19 cellular contexts compared by ENCODE assay signal in genomic region chr9:4686112-4686511, GRCh38. TPM values are rescaled to one million over a fixed set of nuclear protein-coding genes. Genes with fewer than 3 reads are reported as not detected.
DNase-seq lines count a peak whose midpoint lies in the region; FAIRE-seq and TF ChIP-seq lines count a peak whose summit lies in the region.
"Had no signal": no experiment of that assay in that cellular context is flagged by ENCODE, and none has a peak within 500 bp of the region (broad histone marks: within the 10 kb centered on the region; RNA-seq: fewer than 3 reads in every experiment).

No MANE protein-coding gene starts in this region.

- WGBS in SK-N-SH (ENCODE audit: low lambda C conversion rate): 71% methylated on average over 4 of the region's 4 CpGs
- WGBS in esophagus muscularis mucosa: 87% methylated on average over 4 of the region's 4 CpGs
- 73 to 80% methylated on average over 3 to 4 of the region's 4 CpGs for WGBS in transverse colon (ENCODE audit: low coverage in 1 of 2), 2 donors

- H3K27ac Mint-ChIP-seq in osteocyte (ENCODE audit: unreplicated experiment) (peak overlapping the region; percentile 0), MCF 10A (ENCODE audit: low read depth, unreplicated experiment) (no peak overlapping the region)
- H3K27ac Mint-ChIP-seq: activated naive CD4-positive, alpha-beta T cell treated with anti-CD3 and anti-CD28 coated beads, Interleukin-2, amount 10 ng/mL, durations not matched to agents 7 days and 5 days; natural killer cell treated with Interleukin-12 subunit alpha and Interleukin-12 subunit beta and Interleukin-15 and Interleukin-18, amount 100 ng/mL, for 72 hours had no signal

- in situ Hi-C loops in G401 (cut with HindIII; ENCODE audit: low sequenced_read_pairs) (no loop called here), transverse colon (cut with MboI; ENCODE audit: low pct_ligation_motif_present in 1 of 4, low pct_unique_long_range_greater_than_20kb in 1 of 4, low sequenced_read_pairs in 3 of 4) (loop anchor here in 1 of 4 donors (25.0 kb wide), 1 partner anchor 1326 kb away; the partner anchor contains the start of gene RANBP6)

- TF ChIP-seq EP300 in SK-N-SH (IDR thresholded peaks at IDR 0.05; ENCODE audit: borderline replicate concordance in 1 of 2, low read depth in 1 of 2, low read length in 1 of 2) (no peak), esophagus muscularis mucosa (IDR thresholded peaks at IDR 0.05) (no peak), transverse colon (IDR thresholded peaks at IDR 0.05; ENCODE audit: low read depth) (no peak)

- intact Hi-C loops in esophagus muscularis mucosa (cut with DNase I): no loop called here
- intact Hi-C loops in MCF 10A (cut with micrococcal nuclease): no loop called here
- intact Hi-C loops in transverse colon (cut with DNase I; ENCODE audit: low total_unique reads): no loop called here

- H3K27ac ChIP-seq in SK-N-SH (ENCODE audit: low read depth in 2 of 2, low read length in 1 of 2) (peak overlapping the region in 1 of 2 experiments; percentile 25; a peak in 1 of 4 replicates), esophagus muscularis mucosa (replicated peaks in 1 of 4) (peak overlapping the region; percentile 49 to 68 (median 64)), transverse colon (peak overlapping the region in 1 of 4 donors; percentile 30)
- H3K27ac ChIP-seq: BLaER1 treated with 17β-estradiol and CSF1 and Interleukin-3, amounts not matched to agents 10 nM and 100 nM had no signal

- H3K4me3 Mint-ChIP-seq in osteocyte (ENCODE audit: unreplicated experiment) (no peak overlapping the region), MCF 10A (ENCODE audit: unreplicated experiment) (no peak overlapping the region)
- H3K4me3 Mint-ChIP-seq: activated naive CD4-positive, alpha-beta T cell treated with anti-CD3 and anti-CD28 coated beads, Interleukin-2, amount 10 ng/mL, durations not matched to agents 7 days and 5 days; natural killer cell treated with Interleukin-12 subunit alpha and Interleukin-12 subunit beta and Interleukin-15 and Interleukin-18, amount 100 ng/mL, for 72 hours had no signal

- H3K36me3 ChIP-seq in SK-N-SH (replicated peaks in 1 of 2; ENCODE audit: control insufficient read depth in 1 of 2, insufficient read depth in 2 of 2, low read length in 1 of 2) (peaks cover 31 to 36% of the 10 kb centered on the region in 2 experiments), esophagus muscularis mucosa (peaks cover 9 to 36% (median 26%) of the 10 kb centered on the region in 4 donors), transverse colon (peaks cover 0 to 19% (median 2%) of the 10 kb centered on the region in 4 donors)

- no peaks in the 10 kb centered on the region for H3K9me2 ChIP-seq in SK-N-SH

- BruUV-seq in MCF 10A (replicated peaks; lab: Mats Ljungman, UMichigan): no TSS peak

- no peak for TF ChIP-seq CTCF in SK-N-SH (IDR thresholded peaks at IDR 0.05)
- no peak for TF ChIP-seq CTCF in esophagus muscularis mucosa (IDR thresholded peaks at IDR 0.05)
- no peak for TF ChIP-seq CTCF in osteocyte (IDR thresholded peaks at IDR 0.05)
- no peak for TF ChIP-seq CTCF in MCF 10A (IDR thresholded peaks at IDR 0.05; ENCODE audit: unreplicated experiment)
- TF ChIP-seq CTCF in transverse colon (IDR thresholded peaks at IDR 0.05): no peak

- H3F3A ChIP-seq in SK-N-SH (replicated peaks; ENCODE audit: insufficient read depth): peaks cover 9% of the 10 kb centered on the region

- no peak overlapping the region for H3K9ac ChIP-seq in SK-N-SH
- H3K9ac ChIP-seq: BLaER1 treated with 17β-estradiol and CSF1 and Interleukin-3, amounts not matched to agents 10 nM and 100 nM had no signal

- H3K4me1 Mint-ChIP-seq in osteocyte (ENCODE audit: unreplicated experiment) (peaks cover 4% of the 10 kb centered on the region), MCF 10A (ENCODE audit: insufficient read depth, unreplicated experiment) (peaks cover 14% of the 10 kb centered on the region)

- H3K27me3 ChIP-seq in SK-N-SH (ENCODE audit: insufficient read depth) (no peaks in the 10 kb centered on the region), esophagus muscularis mucosa (no peaks in the 10 kb centered on the region), transverse colon (no peaks in the 10 kb centered on the region)
- H3K27me3 ChIP-seq: BLaER1 treated with 17β-estradiol and CSF1 and Interleukin-3, amounts not matched to agents 10 nM and 100 nM had no signal

- no peaks in the 10 kb centered on the region for H3K9me3 ChIP-seq in SK-N-SH
- no peaks in the 10 kb centered on the region for H3K9me3 ChIP-seq in esophagus muscularis mucosa
- H3K9me3 ChIP-seq in transverse colon: no peaks in the 10 kb centered on the region
- H3K9me3 ChIP-seq: BLaER1 treated with 17β-estradiol and CSF1 and Interleukin-3, amounts not matched to agents 10 nM and 100 nM had no signal

- H3K4me1 ChIP-seq in SK-N-SH (ENCODE audit: control insufficient read depth in 1 of 2, insufficient read depth in 2 of 2, low read depth in 1 of 2, low read length in 1 of 2) (peaks cover 0 to 15% of the 10 kb centered on the region in 2 experiments; a peak in 2 of 4 replicates), esophagus muscularis mucosa (peaks cover 27 to 100% (median 88%) of the 10 kb centered on the region in 4 donors), transverse colon (peaks cover 5 to 21% (median 7%) of the 10 kb centered on the region in 4 donors)

- peaks cover 24% of the 10 kb centered on the region for H3K36me3 Mint-ChIP-seq in osteocyte (ENCODE audit: unreplicated experiment)
- peaks cover 33% of the 10 kb centered on the region for H3K36me3 Mint-ChIP-seq in MCF 10A (ENCODE audit: insufficient read depth, unreplicated experiment)

- POLR2A ChIA-PET in SK-N-SH (lab: Yijun Ruan, JAX): no interaction called here
- POLR2A ChIA-PET in MCF 10A (lab: Yijun Ruan, JAX): interaction anchor here (0.7 kb wide), 1 partner anchor 904 kb away, joined by 3 read pairs; no protein-coding TSS in a partner anchor

- H3K4me2 ChIP-seq in SK-N-SH: no peak overlapping the region
- H3K4me2 ChIP-seq: BLaER1 treated with 17β-estradiol and CSF1 and Interleukin-3, amounts not matched to agents 10 nM and 100 nM had no signal

- peaks cover 43% of the 10 kb centered on the region for H3K79me2 ChIP-seq in SK-N-SH (ENCODE audit: insufficient read depth)

- H4K20me1 ChIP-seq in SK-N-SH (ENCODE audit: insufficient read depth): no peaks in the 10 kb centered on the region

- TF ChIP-seq RAD21 in SK-N-SH (IDR thresholded peaks at IDR 0.05; ENCODE audit: low read length): no peak

- FAIRE-seq in GM12891 (lab: Jason Lieb, UNC): peak; percentile 47

- DNase-seq in GM12891 (ENCODE audit: insufficient read length, low spot score): no peak
- no peak for DNase-seq in SK-N-SH
- no peak for DNase-seq in esophagus muscularis mucosa (ENCODE audit: extremely low spot score)
- no peak for DNase-seq in osteocyte (ENCODE audit: extremely low spot score, unreplicated experiment)
- no peak for DNase-seq in MCF 10A (ENCODE audit: unreplicated experiment)
- DNase-seq in DMS79 (lab: John Stamatoyannopoulos, UW): no peak
- DNase-seq in G401 (ENCODE audit: low spot score): no peak
- DNase-seq in transverse colon: no peak
- DNase-seq: activated CD4-positive, CD25-positive, alpha-beta regulatory T cell treated with anti-CD3 and anti-CD28 coated beads, Interleukin-2, amount 50 U/mL, for 72 hours; activated naive CD4-positive, alpha-beta T cell treated with anti-CD3 and anti-CD28 coated beads, Interleukin-2, amount 10 ng/mL, durations not matched to agents 7 days and 5 days; DMS79 treated with DMSO at 0.1 percent for 48 hours; effector CD8-positive, alpha-beta T cell; NCI-H1048; RPMI8226; stimulated activated CD4-positive, alpha-beta T cell treated with anti-CD3 and anti-CD28 coated beads, Interleukin-2, amount 100 ng/mL, for 24 hours; T-helper 1 cell had no signal

- H2AFZ ChIP-seq in SK-N-SH (ENCODE audit: low read depth): no peak overlapping the region

- H3K27me3 Mint-ChIP-seq in osteocyte (ENCODE audit: unreplicated experiment) (no peaks in the 10 kb centered on the region), MCF 10A (ENCODE audit: insufficient read depth, unreplicated experiment) (no peaks in the 10 kb centered on the region)
- H3K27me3 Mint-ChIP-seq: activated naive CD4-positive, alpha-beta T cell treated with anti-CD3 and anti-CD28 coated beads, Interleukin-2, amount 10 ng/mL, durations not matched to agents 7 days and 5 days; natural killer cell treated with Interleukin-12 subunit alpha and Interleukin-12 subunit beta and Interleukin-15 and Interleukin-18, amount 100 ng/mL, for 72 hours had no signal

- H3K4me3 ChIP-seq in SK-N-SH (ENCODE audit: low read depth in 2 of 2, low read length in 1 of 2): no peak overlapping the region
- no peak overlapping the region for H3K4me3 ChIP-seq in esophagus muscularis mucosa
- H3K4me3 ChIP-seq in transverse colon: no peak overlapping the region
- H3K4me3 ChIP-seq: BLaER1 treated with 17β-estradiol and CSF1 and Interleukin-3, amounts not matched to agents 10 nM and 100 nM had no signal

- CTCF ChIA-PET in SK-N-SH (lab: Yijun Ruan, JAX): interaction anchor here (1.5 to 1.7 kb wide), 2 partner anchors 18 to 20 kb away, joined by 3 to 5 read pairs; partner anchors contain the start of gene SPATA6L
- CTCF ChIA-PET in MCF 10A (lab: Yijun Ruan, JAX): interaction anchor here (0.6 to 1.5 kb wide), 3 partner anchors 9 to 324 kb away, joined by 3 to 4 read pairs (median 3); no protein-coding TSS in a partner anchor

- H3K9me3 Mint-ChIP-seq in osteocyte (ENCODE audit: unreplicated experiment): no peaks in the 10 kb centered on the region
- H3K9me3 Mint-ChIP-seq in MCF 10A (ENCODE audit: unreplicated experiment): no peaks in the 10 kb centered on the region
- H3K9me3 Mint-ChIP-seq: activated naive CD4-positive, alpha-beta T cell treated with anti-CD3 and anti-CD28 coated beads, Interleukin-2, amount 10 ng/mL, durations not matched to agents 7 days and 5 days; natural killer cell treated with Interleukin-12 subunit alpha and Interleukin-12 subunit beta and Interleukin-15 and Interleukin-18, amount 100 ng/mL, for 72 hours had no signal

- no peak for TF ChIP-seq POLR2A in GM12891 (IDR thresholded peaks at IDR 0.05; ENCODE audit: low read depth, low read length)
- TF ChIP-seq POLR2A in esophagus muscularis mucosa (IDR thresholded peaks at IDR 0.05; ENCODE audit: low read depth): no peak
- TF ChIP-seq POLR2A in transverse colon (IDR thresholded peaks at IDR 0.05): no peak

RNA-seq across cellular contexts. Expression of gene CDC37L1, which starts 6.7 kb away (rescaled TPM):
- polyA plus RNA-seq in GM12891 (2012; ENCODE audit: low read depth, missing spikeins): 5.6 TPM
- polyA plus RNA-seq in SK-N-SH (2012; rRNA removed): 6.5 and 7.2 TPM in 2 replicates
- polyA plus RNA-seq in SK-N-SH (2012; cell fraction: cytosol; rRNA removed): 7.2 and 8.9 TPM in 2 replicates
- polyA plus RNA-seq in SK-N-SH (2012; cell fraction: nucleus; rRNA removed): 5.8 and 5.9 TPM in 2 replicates
- total RNA-seq in esophagus muscularis mucosa: 100 to 1,000 TPM in 1 of 4 donors, 10 to 100 TPM in 3; 78.3 to 115 (median 86.4) TPM
- total RNA-seq in osteocyte: 14.9 and 19.9 TPM in 2 replicates
- 13.8 and 20.4 TPM in 2 replicates for total RNA-seq in MCF 10A (2022)
- 10.7 and 20.7 TPM in 2 replicates for total RNA-seq in G401 (2014; rRNA removed; shearing (Covaris generic))
- total RNA-seq in transverse colon: 10 to 100 TPM; 12.0 to 28.7 (median 20.0) TPM

RNA-seq across cellular contexts. Expression of gene SPATA6L, which starts 19.8 kb away (rescaled TPM):
- 0.90 TPM for polyA plus RNA-seq in GM12891 (2012; ENCODE audit: low read depth, missing spikeins)
- polyA plus RNA-seq in SK-N-SH (2012; rRNA removed): 0.44 and 0.47 TPM in 2 replicates
- polyA plus RNA-seq in SK-N-SH (2012; cell fraction: cytosol; rRNA removed): 0.41 and 0.84 TPM in 2 replicates
- 1.5 and 2.9 TPM in 2 replicates for polyA plus RNA-seq in SK-N-SH (2012; cell fraction: nucleus; rRNA removed)
- total RNA-seq in esophagus muscularis mucosa: 1 to 10 TPM in 2 of 4 donors, under 1 TPM in 2; 0.23 to 1.7 (median 1.1) TPM
- 1.2 and 1.9 TPM in 2 replicates for total RNA-seq in osteocyte
- total RNA-seq in MCF 10A (2022): 3.7 and 5.5 TPM in 2 replicates
- 0.34 and 0.80 TPM in 2 replicates for total RNA-seq in G401 (2014; rRNA removed; shearing (Covaris generic))
- total RNA-seq in transverse colon: 10 to 100 TPM in 1 of 4 donors, 1 to 10 TPM in 2, not detected in 1; 1.9 to 13.2 (median 5.5) TPM
- total RNA-seq: H4 had no signal

RNA-seq across cellular contexts. Expression of gene PLPP6, which starts 24.0 kb away (rescaled TPM):
- 4.3 TPM for polyA plus RNA-seq in GM12891 (2012; ENCODE audit: low read depth, missing spikeins)
- 8.8 and 11.2 TPM in 2 replicates for polyA plus RNA-seq in SK-N-SH (2012; rRNA removed)
- 9.6 and 9.8 TPM in 2 replicates for polyA plus RNA-seq in SK-N-SH (2012; cell fraction: cytosol; rRNA removed)
- polyA plus RNA-seq in SK-N-SH (2012; cell fraction: nucleus; rRNA removed): 7.7 and 8.9 TPM in 2 replicates
- total RNA-seq in esophagus muscularis mucosa (1 to 10 TPM; 3.8 to 6.3 (median 6.2) TPM), osteocyte (8.1 and 9.0 TPM in 2 replicates), MCF 10A (2022) (6.3 and 8.3 TPM in 2 replicates), transverse colon (10 to 100 TPM in 3 of 4 donors, 1 to 10 TPM in 1; 7.1 to 22.7 (median 16.3) TPM)
- total RNA-seq in G401 (2014; rRNA removed; shearing (Covaris generic)): 7.7 and 10.5 TPM in 2 replicates

RNA-seq across cellular contexts. Expression of gene AK3, which starts 54.9 kb away (rescaled TPM):
- polyA plus RNA-seq in GM12891 (2012; ENCODE audit: low read depth, missing spikeins): 32.2 TPM
- 20.6 and 30.8 TPM in 2 replicates for polyA plus RNA-seq in SK-N-SH (2012; rRNA removed)
- polyA plus RNA-seq in SK-N-SH (2012; cell fraction: cytosol; rRNA removed): 33.5 and 41.1 TPM in 2 replicates
- 13.6 and 32.3 TPM in 2 replicates for polyA plus RNA-seq in SK-N-SH (2012; cell fraction: nucleus; rRNA removed)
- total RNA-seq in esophagus muscularis mucosa (100 to 1,000 TPM in 3 of 4 donors, 10 to 100 TPM in 1; 90.0 to 129 (median 118) TPM), osteocyte (46.0 and 47.5 TPM in 2 replicates), MCF 10A (2022) (61.0 and 64.1 TPM in 2 replicates), transverse colon (100 to 1,000 TPM in 2 of 4 donors, 10 to 100 TPM in 2; 25.9 to 121 (median 82.3) TPM)
- total RNA-seq in G401 (2014; rRNA removed; shearing (Covaris generic)): 67.9 and 71.6 TPM in 2 replicates
